28 cellular contexts compared by ENCODE assay signal in the genomic region with DNA sequence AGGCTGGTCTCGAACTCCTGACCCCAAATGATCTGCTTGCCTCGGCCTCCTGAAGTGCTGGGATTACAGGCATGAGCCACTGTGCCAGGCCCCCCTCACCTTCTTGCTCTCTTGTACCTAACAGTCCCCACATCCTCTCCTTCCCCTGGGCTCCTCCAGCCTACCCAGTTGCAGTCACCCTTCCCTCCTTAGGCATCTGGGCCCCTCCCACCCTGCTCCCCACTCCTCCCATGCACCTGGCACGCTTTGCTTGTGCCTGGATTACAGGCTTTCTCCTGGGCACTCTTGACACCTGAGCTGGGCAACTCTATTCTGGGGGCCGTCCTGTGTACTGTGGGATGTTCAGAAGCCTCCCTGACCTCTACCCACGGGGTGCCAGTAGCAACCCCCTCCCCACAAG. TPM values are rescaled to one million over a fixed set of nuclear protein-coding genes. Genes with fewer than 3 reads are reported as not detected.
DNase-seq lines count a peak whose midpoint lies in the region; ATAC-seq and TF ChIP-seq lines count a peak whose summit lies in the region.
"Had no signal": no experiment of that assay in that cellular context is flagged by ENCODE, and none has a peak within 500 bp of the region (broad histone marks: within the 10 kb centered on the region; RNA-seq: fewer than 3 reads in every experiment).

No MANE protein-coding gene starts in this region.

- no peak overlapping the region for H3K9ac ChIP-seq in DND-41 (ENCODE audit: low read depth, low read length)
- no peak overlapping the region for H3K9ac ChIP-seq in neuronal stem cell (ENCODE audit: low read depth, low read length, poor library complexity)

- WGBS in neuronal stem cell (ENCODE audit: extremely low coverage in 2 of 2, insufficient read length in 2 of 2, insufficient replicate concordance in 1 of 2), 2 donors: no CpG with 5 or more reads among the region's 5 CpGs

- no peak overlapping the region for H4K91ac ChIP-seq in neuronal stem cell (ENCODE audit: low read depth, low read length, poor library complexity)

- no peaks in the 10 kb centered on the region for H3K79me2 ChIP-seq in DND-41 (ENCODE audit: insufficient read depth, low read length)

- peak overlapping the region; percentile 17 for H3K14ac ChIP-seq in neuronal stem cell (ENCODE audit: low read length)

- DNase-seq in AG08396 (ENCODE audit: low spot score): peak; percentile 5
- DNase-seq in DND-41: no peak
- no peak for DNase-seq in RWPE1 (ENCODE audit: low spot score)
- DNase-seq in neuronal stem cell (ENCODE audit: low spot score): no peak
- DNase-seq in NCI-H1436 (lab: John Stamatoyannopoulos, UW): no peak
- no peak for DNase-seq in SHP77 (lab: John Stamatoyannopoulos, UW)
- DNase-seq in breast epithelium (ENCODE audit: low spot score in 2 of 2): no peak
- DNase-seq: activated CD4-positive, alpha-beta memory T cell treated with anti-CD3 and anti-CD28 coated beads for 36 hours; activated CD4-positive, CD25-positive, alpha-beta regulatory T cell treated with anti-CD3 and anti-CD28 coated beads, Interleukin-2, amount 50 U/mL, for 72 hours; activated CD8-positive, alpha-beta memory T cell treated with anti-CD3 and anti-CD28 coated beads, Interleukin-2, amount 50 U/mL, for 4 hours; activated naive CD4-positive, alpha-beta T cell; adrenal gland; foreskin fibroblast; islet precursor cell; left ventricle myocardium inferior; naive B cell; NCI-H1694; PC-3; right lobe of liver; stimulated activated CD4-positive, alpha-beta T cell treated with anti-CD3 and anti-CD28 coated beads, Interleukin-12 subunit alpha, Interleukin-12 subunit beta, amount 100 ng/mL, for 4 hours; stimulated activated CD4-positive, alpha-beta T cell treated with anti-CD3 and anti-CD28 coated beads, Interleukin-2, amount 100 ng/mL, for 48 hours; T-helper 2 cell; tibial artery had no signal

- intact Hi-C loops in breast epithelium (cut with DNase I; ENCODE audit: low total_unique reads): loop anchor here (5.0 kb wide), 1 partner anchor 943 kb away; no protein-coding TSS in a partner anchor

- no peak for TF ChIP-seq POLR2A in breast epithelium (IDR thresholded peaks at IDR 0.05)

- peaks cover 4% of the 10 kb centered on the region for H3K79me1 ChIP-seq in neuronal stem cell (ENCODE audit: low read depth, low read length)

- no peak overlapping the region for H2BK120ac ChIP-seq in neuronal stem cell (ENCODE audit: low read depth, low read length)

- no peak overlapping the region for H3K4me2 ChIP-seq in DND-41 (ENCODE audit: insufficient read depth, low read length)
- no peak overlapping the region for H3K4me2 ChIP-seq in neuronal stem cell (ENCODE audit: insufficient read depth, low read length, poor library complexity, severe bottlenecking)

- POLR2A ChIA-PET in RWPE1 (lab: Yijun Ruan, JAX; ENCODE audit: low non-redundant PET): no interaction called here

- no peak overlapping the region for H3K4ac ChIP-seq in neuronal stem cell (ENCODE audit: low read length)

- no peak overlapping the region for H3K23ac ChIP-seq in neuronal stem cell (ENCODE audit: low read depth, low read length, poor library complexity)

- H3K36me3 ChIP-seq in DND-41 (ENCODE audit: insufficient read depth, low read length): peaks cover 46% of the 10 kb centered on the region
- peaks cover 13 to 22% of the 10 kb centered on the region in 2 donors for H3K36me3 ChIP-seq in neuronal stem cell (replicated peaks in 1 of 2; ENCODE audit: control insufficient read depth in 2 of 2, insufficient read depth in 2 of 2, low read length in 2 of 2)
- H3K36me3 ChIP-seq in breast epithelium: no peaks in the 10 kb centered on the region

- no peak overlapping the region for H2AK5ac ChIP-seq in neuronal stem cell (ENCODE audit: low read depth, low read length)

- no peak overlapping the region for H3K18ac ChIP-seq in neuronal stem cell (ENCODE audit: low read length)

- CTCF ChIA-PET in RWPE1 (lab: Yijun Ruan, JAX): interaction anchor here (2.5 kb wide), 1 partner anchor 10 kb away, joined by 12 read pairs; a partner anchor contains a TSS

- H3K27me3 ChIP-seq in DND-41 (ENCODE audit: insufficient read depth, low read length, poor library complexity) (no peaks in the 10 kb centered on the region), neuronal stem cell (ENCODE audit: control insufficient read depth in 3 of 3, insufficient read depth in 3 of 3, low read depth in 1 of 3, low read length in 3 of 3) (peaks cover 0 to 3% (median 0%) of the 10 kb centered on the region in 3 experiments), breast epithelium (no peaks in the 10 kb centered on the region)
- H3K27me3 ChIP-seq: adrenal gland, right lobe of liver, tibial artery had no signal

- H4K8ac ChIP-seq in neuronal stem cell (ENCODE audit: low read depth, low read length): no peak overlapping the region

- H3K27ac ChIP-seq in DND-41 (ENCODE audit: low read length): no peak overlapping the region
- H3K27ac ChIP-seq in RWPE1: peak overlapping the region; percentile 24; the same call in 1 of the 2 replicates
- no peak overlapping the region for H3K27ac ChIP-seq in neuronal stem cell (replicated peaks; ENCODE audit: low read length)
- H3K27ac ChIP-seq in breast epithelium: no peak overlapping the region
- H3K27ac ChIP-seq: adrenal gland, C4-2B, esophagus muscularis mucosa, left ventricle myocardium inferior, prostate gland, right lobe of liver, tibial artery had no signal

- no peak overlapping the region for H2BK5ac ChIP-seq in neuronal stem cell (ENCODE audit: low read length)

- H3K9me3 ChIP-seq in DND-41 (ENCODE audit: insufficient read depth, low read length, severe bottlenecking): no peaks in the 10 kb centered on the region
- H3K9me3 ChIP-seq in neuronal stem cell (replicated peaks in 1 of 2; ENCODE audit: control insufficient read depth in 2 of 2, insufficient read depth in 1 of 2, low read depth in 1 of 2, low read length in 2 of 2): no peaks in the 10 kb centered on the region
- no peaks in the 10 kb centered on the region for H3K9me3 ChIP-seq in breast epithelium
- H3K9me3 ChIP-seq: adrenal gland, esophagus muscularis mucosa, left ventricle myocardium inferior, prostate gland, right lobe of liver, tibial artery had no signal

- H2BK12ac ChIP-seq in neuronal stem cell (ENCODE audit: low read length): no peak overlapping the region

- no peak overlapping the region for H3K4me3 ChIP-seq in DND-41 (ENCODE audit: low read depth in 1 of 2, low read length in 2 of 2)
- H3K4me3 ChIP-seq in neuronal stem cell (ENCODE audit: low read length in 2 of 2): no peak overlapping the region
- H3K4me3 ChIP-seq in breast epithelium: no peak overlapping the region
- H3K4me3 ChIP-seq: adrenal gland, esophagus muscularis mucosa, left ventricle myocardium inferior, prostate gland, right lobe of liver, tibial artery had no signal

- peaks cover 16% of the 10 kb centered on the region for H4K20me1 ChIP-seq in DND-41 (ENCODE audit: insufficient read depth, low read length)

- TF ChIP-seq CTCF in DND-41 (IDR thresholded peaks at IDR 0.05; ENCODE audit: borderline replicate concordance, extremely low read depth, low read length, poor library complexity, severe bottlenecking) (no peak), RWPE1 (conservative IDR thresholded peaks at IDR 0.05; ENCODE audit: low read depth) (no peak), breast epithelium (IDR thresholded peaks at IDR 0.05) (no peak)

- H2BK15ac ChIP-seq in neuronal stem cell (ENCODE audit: low read length): no peak overlapping the region

- H2AFZ ChIP-seq in DND-41 (ENCODE audit: low read depth, low read length) (no peak overlapping the region), neuronal stem cell (ENCODE audit: low read length) (no peak overlapping the region)

- ATAC-seq in DND-41 (ENCODE audit: insufficient read depth, low read depth): peak; percentile 34; the same call in 1 of the 3 replicates
- ATAC-seq: PC-3, right lobe of liver, Right ventricle myocardium inferior had no signal

- H3K4me1 ChIP-seq in DND-41 (ENCODE audit: insufficient read depth, low read length) (no peaks in the 10 kb centered on the region), neuronal stem cell (ENCODE audit: control insufficient read depth in 2 of 2, insufficient read depth in 1 of 2, low read depth in 1 of 2, low read length in 2 of 2) (peaks cover 2 to 3% of the 10 kb centered on the region in 2 donors), breast epithelium (peaks cover 0 to 4% of the 10 kb centered on the region in 2 donors)
- H3K4me1 ChIP-seq: prostate gland had no signal

RNA-seq across cellular contexts. Expression of a gene that starts 3.0 kb away (rescaled TPM):
- polyA plus RNA-seq in neuronal stem cell (2013, experiment 1 of 2): 4.9 TPM
- 5.0 TPM for polyA plus RNA-seq in neuronal stem cell (2013, experiment 2 of 2)
- 10 to 100 TPM; 14.4 to 44.6 (median 17.1) TPM for total RNA-seq in breast epithelium

RNA-seq across cellular contexts. Expression of a gene that starts 10.2 kb away (rescaled TPM):
- polyA plus RNA-seq in neuronal stem cell (2013, experiment 1 of 2): 119 TPM
- 104 TPM for polyA plus RNA-seq in neuronal stem cell (2013, experiment 2 of 2)
- 100 to 1,000 TPM; 252 to 432 (median 278) TPM for total RNA-seq in breast epithelium

RNA-seq across cellular contexts. Expression of a gene that starts 16.7 kb away (rescaled TPM):
- polyA plus RNA-seq in neuronal stem cell (2013, experiment 1 of 2): 54.4 TPM
- 55.8 TPM for polyA plus RNA-seq in neuronal stem cell (2013, experiment 2 of 2)
- 100 to 1,000 TPM in 1 of 3 donors, 10 to 100 TPM in 2; 80.2 to 107 (median 91.4) TPM for total RNA-seq in breast epithelium

RNA-seq across cellular contexts. Expression of a gene that starts 17.3 kb away (rescaled TPM):
- 35.2 TPM for polyA plus RNA-seq in neuronal stem cell (2013, experiment 1 of 2)
- 35.0 TPM for polyA plus RNA-seq in neuronal stem cell (2013, experiment 2 of 2)
- total RNA-seq in breast epithelium: 10 to 100 TPM; 23.9 to 46.2 (median 43.2) TPM

RNA-seq across cellular contexts. Expression of a gene that starts 33.8 kb away (rescaled TPM):
- not detected for polyA plus RNA-seq in neuronal stem cell (2013, experiment 1 of 2)
- polyA plus RNA-seq in neuronal stem cell (2013, experiment 2 of 2): not detected
- total RNA-seq in breast epithelium: 1 to 10 TPM in 1 of 3 donors, not detected in 2; 2.6 TPM
- total RNA-seq: activated CD4-positive, alpha-beta memory T cell treated with anti-CD3 and anti-CD28 coated beads for 36 hours; adrenal gland; left ventricle myocardium inferior; mesenteric fat pad; PC-3; prostate gland; Right ventricle myocardium inferior had no signal
- polyA plus RNA-seq: adrenal gland had no signal
